In genomic region chr16:2737895-2738418, GRCh38 we compare ENCODE assay signal across 22 cellular contexts. TPM values are rescaled to one million over a fixed set of nuclear protein-coding genes. Genes with fewer than 3 reads are reported as not detected.
DNase-seq lines count a peak whose midpoint lies in the region; ATAC-seq, FAIRE-seq and TF ChIP-seq lines count a peak whose summit lies in the region.
"Had no signal": no experiment of that assay in that cellular context is flagged by ENCODE, and none has a peak within 500 bp of the region (broad histone marks: within the 10 kb centered on the region; RNA-seq: fewer than 3 reads in every experiment).

No MANE protein-coding gene starts in this region.

- H3K27me3 ChIP-seq in HepG2 (ENCODE audit: control insufficient read depth in 1 of 2, insufficient read depth in 2 of 2, low read length in 2 of 2) (no peaks in the 10 kb centered on the region; a peak in 1 of 5 replicates), spleen (replicated peaks in 1 of 7) (peaks cover 0 to 14% (median 0%) of the 10 kb centered on the region in 7 donors)

- H4K20me1 ChIP-seq in HepG2 (ENCODE audit: insufficient read depth, low read length), result no peaks in the 10 kb centered on the region

- H3K4me3 ChIP-seq in HepG2 (replicated peaks in 1 of 3; ENCODE audit: insufficient read depth in 1 of 3, low read depth in 2 of 3, low read length in 3 of 3) (no peak overlapping the region), spleen (no peak overlapping the region)
- H3K4me3 ChIP-seq: A549, GM23248, HAP-1 had no signal

- no peak overlapping the region for H3K4me2 ChIP-seq in HepG2 (ENCODE audit: low read depth, low read length)
- H3K4me2 ChIP-seq: A549 had no signal

- H3K36me3 Mint-ChIP-seq in stimulated activated naive B cell treated with anti-CD40 and anti-IgM and Interleukin-4, amounts not matched to agents 10 μg/mL and 1 μg/mL and 100 μg/mL, for 72 hours, result no peaks in the 10 kb centered on the region
- H3K36me3 Mint-ChIP-seq: CD14-positive monocyte; CD4-positive, alpha-beta memory T cell had no signal

- H3K9me3 ChIP-seq in HepG2 (ENCODE audit: low read length), result no peaks in the 10 kb centered on the region
- H3K9me3 ChIP-seq in spleen, result no peaks in the 10 kb centered on the region
- H3K9me3 ChIP-seq: A549, HAP-1 had no signal

- no peaks in the 10 kb centered on the region for H3K79me2 ChIP-seq in HepG2 (ENCODE audit: insufficient read depth, low read length)

- POLR2A ChIA-PET in HepG2 (lab: Yijun Ruan, JAX), result interaction anchor here (4.4 kb wide), 1 partner anchor 15 kb away, joined by 43 read pairs; the partner anchor contains the start of gene SRRM2

- in situ Hi-C loops in HepG2 (cut with HindIII; ENCODE audit: extremely low pct_ligation_motif_present, low pct_unique_long_range_greater_than_20kb), result no loop called here

- intact Hi-C loops in Right ventricle myocardium superior (cut with DNase I), result no loop called here
- intact Hi-C loops in cardiac septum (cut with DNase I), result loop anchor here (10.0 kb wide), 1 partner anchor 47 kb away; the partner anchor contains the start of gene PRSS33
- intact Hi-C loops in HepG2 (cut with micrococcal nuclease; ENCODE audit: unreplicated experiment), result no loop called here
- intact Hi-C loops in spleen (cut with DNase I; ENCODE audit: low total_unique reads), result no loop called here

- peaks cover 5 to 14% of the 10 kb centered on the region in 2 donors for H3K27me3 Mint-ChIP-seq in stimulated activated naive B cell treated with anti-CD40 and anti-IgM and Interleukin-4, amounts not matched to agents 10 μg/mL and 1 μg/mL and 100 μg/mL, for 72 hours

- no peaks in the 10 kb centered on the region for H3K9me3 Mint-ChIP-seq in stimulated activated naive B cell treated with anti-CD40 and anti-IgM and Interleukin-4, amounts not matched to agents 10 μg/mL and 1 μg/mL and 100 μg/mL, for 72 hours
- H3K9me3 Mint-ChIP-seq: CD14-positive monocyte; CD4-positive, alpha-beta memory T cell had no signal

- no peak for ATAC-seq in Right ventricle myocardium superior (ENCODE audit: poor library complexity)
- no peak for ATAC-seq in HepG2
- ATAC-seq in omental fat pad (ENCODE audit: low FRiP score), result peak; percentile 27
- ATAC-seq in stimulated activated naive B cell treated with anti-CD40 and anti-IgM and Interleukin-4, amounts not matched to agents 10 μg/mL and 1 μg/mL and 100 μg/mL, for 72 hours (replicated peaks), result no peak
- ATAC-seq in HG02981 (IDR thresholded peaks at IDR 0.05; ENCODE audit: unreplicated experiment), result no peak
- ATAC-seq: A549 had no signal

- TF ChIP-seq CTCF in HepG2 (CRISPR knock-in tag; IDR thresholded peaks at IDR 0.05) (no peak), omental fat pad (IDR thresholded peaks at IDR 0.05) (no peak), spleen (IDR thresholded peaks at IDR 0.05 in 8 of 11, conservative IDR thresholded peaks at IDR 0.05 in 3 of 11) (no peak)

- DNase-seq in Right ventricle myocardium superior, result peak; percentile 31
- DNase-seq in cardiac septum (ENCODE audit: low spot score), result no peak
- DNase-seq in HepG2 (ENCODE audit: low spot score), result no peak
- no peak for DNase-seq in omental fat pad (ENCODE audit: low spot score)
- DNase-seq in stimulated activated naive B cell treated with anti-CD40 and anti-IgM and Interleukin-4, amounts not matched to agents 10 μg/mL and 1 μg/mL and 100 μg/mL, for 72 hours, result no peak
- DNase-seq in spleen, result no peak
- DNase-seq in germinal center (ENCODE audit: low spot score), result no peak
- DNase-seq: AML-193; CD4-positive, alpha-beta memory T cell; DMS153; DMS79; GDM1; GM23248; IMR-90; KBM-7 had no signal

- H3K4me3 Mint-ChIP-seq in stimulated activated naive B cell treated with anti-CD40 and anti-IgM and Interleukin-4, amounts not matched to agents 10 μg/mL and 1 μg/mL and 100 μg/mL, for 72 hours, result no peak overlapping the region
- H3K4me3 Mint-ChIP-seq: CD14-positive monocyte; CD4-positive, alpha-beta memory T cell had no signal

- BruUV-seq in HepG2 (replicated peaks; lab: Mats Ljungman, UMichigan), result no TSS peak

- TF ChIP-seq RAD21 in HepG2 (CRISPR knock-in tag; IDR thresholded peaks at IDR 0.05), result no peak

- H3K4me1 ChIP-seq in HepG2 (ENCODE audit: insufficient read depth, low read length) (peaks cover 40% of the 10 kb centered on the region), spleen (no peaks in the 10 kb centered on the region)
- H3K4me1 ChIP-seq: A549, HAP-1 had no signal

- CTCF ChIA-PET in HepG2 (lab: Yijun Ruan, JAX; ENCODE audit: low intra/inter-chr PET ratio, low total read pairs), result no interaction called here

- H3K4me1 Mint-ChIP-seq in stimulated activated naive B cell treated with anti-CD40 and anti-IgM and Interleukin-4, amounts not matched to agents 10 μg/mL and 1 μg/mL and 100 μg/mL, for 72 hours, result peaks cover 0 to 3% of the 10 kb centered on the region in 2 donors
- H3K4me1 Mint-ChIP-seq: CD4-positive, alpha-beta memory T cell had no signal

- no peak for FAIRE-seq in HepG2 (lab: Jason Lieb, UNC)
- FAIRE-seq: A549 had no signal

- no peak overlapping the region for H3K9ac ChIP-seq in HepG2 (ENCODE audit: insufficient read depth, low read depth, low read length)
- H3K9ac ChIP-seq: GM23248 had no signal

- TF ChIP-seq EP300 in HepG2 (IDR thresholded peaks at IDR 0.05; ENCODE audit: low read depth in 2 of 2, low read length in 2 of 2), result no peak
- TF ChIP-seq EP300 in HepG2 (CRISPR knock-in tag; IDR thresholded peaks at IDR 0.05; ENCODE audit: borderline replicate concordance), result no peak

- peak overlapping the region; percentile 20 for H3K27ac Mint-ChIP-seq in stimulated activated naive B cell treated with anti-CD40 and anti-IgM and Interleukin-4, amounts not matched to agents 10 μg/mL and 1 μg/mL and 100 μg/mL, for 72 hours
- H3K27ac Mint-ChIP-seq: CD14-positive monocyte had no signal

- TF ChIP-seq POLR2A in HepG2 (IDR thresholded peaks at IDR 0.05; ENCODE audit: insufficient read depth in 1 of 2, low read depth in 2 of 2, low read length in 2 of 2), result no peak
- TF ChIP-seq POLR2A in spleen (IDR thresholded peaks at IDR 0.05), result no peak

- H3K27ac ChIP-seq in HepG2 (ENCODE audit: extremely low read length, insufficient read depth, low read length) (no peak overlapping the region), spleen (no peak overlapping the region)
- H3K27ac ChIP-seq: 22Rv1, GM23248 had no signal

- H2AFZ ChIP-seq in HepG2 (ENCODE audit: low read length), result no peak overlapping the region
- H2AFZ ChIP-seq: GM23248 had no signal

- H3K36me3 ChIP-seq in HepG2 (replicated peaks in 1 of 2; ENCODE audit: control insufficient read depth in 1 of 2, insufficient read depth in 2 of 2, low read length in 2 of 2) (no peaks in the 10 kb centered on the region), spleen (no peaks in the 10 kb centered on the region)
- H3K36me3 ChIP-seq: HAP-1 had no signal

- WGBS in HepG2 (ENCODE audit: low lambda C conversion rate), result 32% methylated on average over 2 of the region's 7 CpGs
- WGBS in spleen, 5 donors, result 71 to 83% (median 78%) methylated on average over 6 to 7 of the region's 7 CpGs

RNA-seq across cellular contexts. Expression of gene SRRM2, which starts 14.5 kb away (rescaled TPM):
- total RNA-seq in Right ventricle myocardium superior (243 TPM), cardiac septum (335 TPM), HepG2 (2016; rRNA removed; fragmentation: Illumina TruSeq; extraction: Trizol) (50.4 and 80.6 TPM in 2 replicates), omental fat pad (100 to 1,000 TPM; 230 to 465 (median 368) TPM), spleen (100 to 1,000 TPM; 590 to 922 (median 875) TPM)
- 41.5 and 43.0 TPM in 2 replicates for total RNA-seq in HepG2 (2016; cell fraction: cytosol; rRNA removed; fragmentation: Illumina TruSeq; extraction: Trizol; ENCODE audit: low read depth)
- 44.1 and 73.0 TPM in 2 replicates for total RNA-seq in HepG2 (2016; cell fraction: insoluble cytoplasmic fraction; rRNA removed; fragmentation: Illumina TruSeq; extraction: Trizol)
- total RNA-seq in HepG2 (2016; cell fraction: membrane; rRNA removed; fragmentation: Illumina TruSeq; extraction: Trizol), result 48.8 and 52.0 TPM in 2 replicates
- 159 and 170 TPM in 2 replicates for total RNA-seq in HepG2 (2016; cell fraction: nucleus; rRNA removed; fragmentation: Illumina TruSeq; extraction: Trizol)
- polyA plus RNA-seq in HepG2 (2011; rRNA removed) (112 and 125 TPM in 2 replicates), spleen (1,000 to 10,000 TPM in 1 of 3 donors, 100 to 1,000 TPM in 2; 239 to 1,169 (median 672) TPM)
- 40.5 and 54.4 TPM in 2 replicates for polyA plus RNA-seq in HepG2 (2011; cell fraction: cytosol; rRNA removed)
- 1,408 and 1,626 TPM in 2 replicates for polyA plus RNA-seq in HepG2 (2011; cell fraction: nucleus; rRNA removed)
- 364 and 397 TPM in 2 replicates for polyA plus RNA-seq in HepG2 (2012)
- polyA plus RNA-seq in HepG2 (2016; cell fraction: cytosol; fragmentation: Illumina TruSeq; extraction: Trizol; ENCODE audit: low read depth), result 15.2 and 19.4 TPM in 2 replicates
- polyA plus RNA-seq in HepG2 (2016; cell fraction: insoluble cytoplasmic fraction; fragmentation: Illumina TruSeq; extraction: Trizol; ENCODE audit: low read depth), result 169 and 221 TPM in 2 replicates
- 38.4 and 49.5 TPM in 2 replicates for polyA plus RNA-seq in HepG2 (2016; cell fraction: membrane; fragmentation: Illumina TruSeq; extraction: Trizol; ENCODE audit: low read depth)
- polyA plus RNA-seq in HepG2 (2016; cell fraction: nucleus; fragmentation: Illumina TruSeq; extraction: Trizol; ENCODE audit: insufficient read depth, low read depth), result 998 and 1,215 TPM in 2 replicates
- 125 and 143 TPM in 2 replicates for polyA minus RNA-seq in HepG2 (2011; rRNA and poly(A)+ RNA removed; ENCODE audit: low replicate concordance)
- 88.7 and 111 TPM in 2 replicates for polyA minus RNA-seq in HepG2 (2011; cell fraction: cytosol; rRNA and poly(A)+ RNA removed)
- 176 and 198 TPM in 2 replicates for polyA minus RNA-seq in HepG2 (2011; cell fraction: nucleus; rRNA and poly(A)+ RNA removed)

RNA-seq across cellular contexts. Expression of gene PRSS27, which starts 17.9 kb away (rescaled TPM):
- total RNA-seq in Right ventricle myocardium superior (0.30 TPM), cardiac septum (0.40 TPM), HepG2 (2016; rRNA removed; fragmentation: Illumina TruSeq; extraction: Trizol) (0.20 TPM in 1 of 2 replicates, not detected in the other), omental fat pad (1 to 10 TPM in 2 of 4 donors, under 1 TPM in 2; 0.65 to 1.2 (median 1.0) TPM), spleen (1 to 10 TPM in 6 of 7 donors, under 1 TPM in 1; 0.84 to 2.1 (median 1.2) TPM)
- total RNA-seq in HepG2 (2016; cell fraction: cytosol; rRNA removed; fragmentation: Illumina TruSeq; extraction: Trizol; ENCODE audit: low read depth), result 0.30 TPM in 1 of 2 replicates, not detected in the other
- 0.35 TPM in 1 of 2 replicates, not detected in the other for total RNA-seq in HepG2 (2016; cell fraction: insoluble cytoplasmic fraction; rRNA removed; fragmentation: Illumina TruSeq; extraction: Trizol)
- 0.12 and 0.41 TPM in 2 replicates for total RNA-seq in HepG2 (2016; cell fraction: membrane; rRNA removed; fragmentation: Illumina TruSeq; extraction: Trizol)
- total RNA-seq in HepG2 (2016; cell fraction: nucleus; rRNA removed; fragmentation: Illumina TruSeq; extraction: Trizol), result 0.19 and 0.34 TPM in 2 replicates
- polyA plus RNA-seq in HepG2 (2011; rRNA removed) (0.73 and 1.2 TPM in 2 replicates), spleen (1 to 10 TPM; 1.2 to 1.5 (median 1.2) TPM)
- polyA plus RNA-seq in HepG2 (2011; cell fraction: cytosol; rRNA removed), result 0.59 and 1.3 TPM in 2 replicates
- polyA plus RNA-seq in HepG2 (2011; cell fraction: nucleus; rRNA removed), result 2.0 and 2.8 TPM in 2 replicates
- 0.43 and 1.1 TPM in 2 replicates for polyA plus RNA-seq in HepG2 (2012)
- 0.08 and 0.16 TPM in 2 replicates for polyA plus RNA-seq in HepG2 (2016; cell fraction: cytosol; fragmentation: Illumina TruSeq; extraction: Trizol; ENCODE audit: low read depth)
- polyA plus RNA-seq in HepG2 (2016; cell fraction: insoluble cytoplasmic fraction; fragmentation: Illumina TruSeq; extraction: Trizol; ENCODE audit: low read depth), result not detected in 2 replicates
- 0.21 TPM in 1 of 2 replicates, not detected in the other for polyA plus RNA-seq in HepG2 (2016; cell fraction: membrane; fragmentation: Illumina TruSeq; extraction: Trizol; ENCODE audit: low read depth)
- 0.53 TPM in 1 of 2 replicates, not detected in the other for polyA plus RNA-seq in HepG2 (2016; cell fraction: nucleus; fragmentation: Illumina TruSeq; extraction: Trizol; ENCODE audit: insufficient read depth, low read depth)
- 1.0 and 1.7 TPM in 2 replicates for polyA minus RNA-seq in HepG2 (2011; rRNA and poly(A)+ RNA removed; ENCODE audit: low replicate concordance)
- not detected in 2 replicates for polyA minus RNA-seq in HepG2 (2011; cell fraction: cytosol; rRNA and poly(A)+ RNA removed)
- 1.3 and 1.6 TPM in 2 replicates for polyA minus RNA-seq in HepG2 (2011; cell fraction: nucleus; rRNA and poly(A)+ RNA removed)
- total RNA-seq: Daoy had no signal
- polyA plus RNA-seq: CD14-positive monocyte; CD4-positive, alpha-beta memory T cell had no signal

RNA-seq across cellular contexts. Expression of gene ELOB, which starts 39.1 kb away (rescaled TPM):
- total RNA-seq in Right ventricle myocardium superior (299 TPM), cardiac septum (278 TPM), HepG2 (2016; rRNA removed; fragmentation: Illumina TruSeq; extraction: Trizol) (208 and 253 TPM in 2 replicates), omental fat pad (100 to 1,000 TPM; 181 to 341 (median 323) TPM), spleen (100 to 1,000 TPM; 128 to 467 (median 134) TPM)
- total RNA-seq in HepG2 (2016; cell fraction: cytosol; rRNA removed; fragmentation: Illumina TruSeq; extraction: Trizol; ENCODE audit: low read depth), result 337 and 393 TPM in 2 replicates
- 204 and 279 TPM in 2 replicates for total RNA-seq in HepG2 (2016; cell fraction: insoluble cytoplasmic fraction; rRNA removed; fragmentation: Illumina TruSeq; extraction: Trizol)
- 174 and 204 TPM in 2 replicates for total RNA-seq in HepG2 (2016; cell fraction: membrane; rRNA removed; fragmentation: Illumina TruSeq; extraction: Trizol)
- total RNA-seq in HepG2 (2016; cell fraction: nucleus; rRNA removed; fragmentation: Illumina TruSeq; extraction: Trizol), result 53.2 and 75.0 TPM in 2 replicates
- polyA plus RNA-seq in HepG2 (2011; rRNA removed) (225 and 236 TPM in 2 replicates), spleen (100 to 1,000 TPM; 233 to 378 (median 247) TPM)
- 204 and 385 TPM in 2 replicates for polyA plus RNA-seq in HepG2 (2011; cell fraction: cytosol; rRNA removed)
- polyA plus RNA-seq in HepG2 (2011; cell fraction: nucleus; rRNA removed), result 89.2 and 109 TPM in 2 replicates
- 108 and 117 TPM in 2 replicates for polyA plus RNA-seq in HepG2 (2012)
- 547 and 569 TPM in 2 replicates for polyA plus RNA-seq in HepG2 (2016; cell fraction: cytosol; fragmentation: Illumina TruSeq; extraction: Trizol; ENCODE audit: low read depth)
- 265 and 294 TPM in 2 replicates for polyA plus RNA-seq in HepG2 (2016; cell fraction: insoluble cytoplasmic fraction; fragmentation: Illumina TruSeq; extraction: Trizol; ENCODE audit: low read depth)
- polyA plus RNA-seq in HepG2 (2016; cell fraction: membrane; fragmentation: Illumina TruSeq; extraction: Trizol; ENCODE audit: low read depth), result 203 and 243 TPM in 2 replicates
- polyA plus RNA-seq in HepG2 (2016; cell fraction: nucleus; fragmentation: Illumina TruSeq; extraction: Trizol; ENCODE audit: insufficient read depth, low read depth), result 127 and 128 TPM in 2 replicates
- polyA minus RNA-seq in HepG2 (2011; rRNA and poly(A)+ RNA removed; ENCODE audit: low replicate concordance), result 125 and 227 TPM in 2 replicates
- polyA minus RNA-seq in HepG2 (2011; cell fraction: cytosol; rRNA and poly(A)+ RNA removed), result 25.2 and 36.1 TPM in 2 replicates
- 9.8 and 9.9 TPM in 2 replicates for polyA minus RNA-seq in HepG2 (2011; cell fraction: nucleus; rRNA and poly(A)+ RNA removed)

RNA-seq across cellular contexts. Expression of gene PRSS33, which starts 49.4 kb away (rescaled TPM):
- not detected for total RNA-seq in Right ventricle myocardium superior
- not detected for total RNA-seq in cardiac septum
- not detected in 2 replicates for total RNA-seq in HepG2 (2016; rRNA removed; fragmentation: Illumina TruSeq; extraction: Trizol)
- not detected in 2 replicates for total RNA-seq in HepG2 (2016; cell fraction: cytosol; rRNA removed; fragmentation: Illumina TruSeq; extraction: Trizol; ENCODE audit: low read depth)
- total RNA-seq in HepG2 (2016; cell fraction: insoluble cytoplasmic fraction; rRNA removed; fragmentation: Illumina TruSeq; extraction: Trizol), result not detected in 2 replicates
- total RNA-seq in HepG2 (2016; cell fraction: membrane; rRNA removed; fragmentation: Illumina TruSeq; extraction: Trizol), result not detected in 2 replicates
- total RNA-seq in HepG2 (2016; cell fraction: nucleus; rRNA removed; fragmentation: Illumina TruSeq; extraction: Trizol), result not detected in 2 replicates
- polyA plus RNA-seq in HepG2 (2011; rRNA removed), result not detected in 2 replicates
- not detected in 2 replicates for polyA plus RNA-seq in HepG2 (2011; cell fraction: cytosol; rRNA removed)
- not detected in 2 replicates for polyA plus RNA-seq in HepG2 (2011; cell fraction: nucleus; rRNA removed)
- polyA plus RNA-seq in HepG2 (2012), result not detected in 2 replicates
- polyA plus RNA-seq in HepG2 (2016; cell fraction: cytosol; fragmentation: Illumina TruSeq; extraction: Trizol; ENCODE audit: low read depth), result not detected in 2 replicates
- polyA plus RNA-seq in HepG2 (2016; cell fraction: insoluble cytoplasmic fraction; fragmentation: Illumina TruSeq; extraction: Trizol; ENCODE audit: low read depth), result not detected in 2 replicates
- polyA plus RNA-seq in HepG2 (2016; cell fraction: membrane; fragmentation: Illumina TruSeq; extraction: Trizol; ENCODE audit: low read depth), result not detected in 2 replicates
- not detected in 2 replicates for polyA plus RNA-seq in HepG2 (2016; cell fraction: nucleus; fragmentation: Illumina TruSeq; extraction: Trizol; ENCODE audit: insufficient read depth, low read depth)
- polyA minus RNA-seq in HepG2 (2011; rRNA and poly(A)+ RNA removed; ENCODE audit: low replicate concordance), result not detected in 2 replicates
- not detected in 2 replicates for polyA minus RNA-seq in HepG2 (2011; cell fraction: cytosol; rRNA and poly(A)+ RNA removed)
- polyA minus RNA-seq in HepG2 (2011; cell fraction: nucleus; rRNA and poly(A)+ RNA removed), result not detected in 2 replicates
- total RNA-seq in omental fat pad, result not detected
- total RNA-seq in spleen, result under 1 TPM in 2 of 7 donors, not detected in 5; 0.32 to 0.67 TPM
- polyA plus RNA-seq in spleen, result under 1 TPM in 1 of 3 donors, not detected in 2; 0.03 TPM
- total RNA-seq: CD4-positive, alpha-beta memory T cell; Daoy; GM23248; IMR-90 had no signal
- polyA plus RNA-seq: BJ; CD14-positive monocyte; CD4-positive, alpha-beta memory T cell; GM23248; IMR-90 had no signal

RNA-seq across cellular contexts. Expression of gene KCTD5, which starts 55.6 kb away (rescaled TPM):
- 9.8 TPM for total RNA-seq in Right ventricle myocardium superior
- 13.9 TPM for total RNA-seq in cardiac septum
- total RNA-seq in HepG2 (2016; rRNA removed; fragmentation: Illumina TruSeq; extraction: Trizol), result 29.8 and 31.0 TPM in 2 replicates
- total RNA-seq in HepG2 (2016; cell fraction: cytosol; rRNA removed; fragmentation: Illumina TruSeq; extraction: Trizol; ENCODE audit: low read depth), result 5.0 and 5.1 TPM in 2 replicates
- total RNA-seq in HepG2 (2016; cell fraction: insoluble cytoplasmic fraction; rRNA removed; fragmentation: Illumina TruSeq; extraction: Trizol), result 27.9 and 29.1 TPM in 2 replicates
- total RNA-seq in HepG2 (2016; cell fraction: membrane; rRNA removed; fragmentation: Illumina TruSeq; extraction: Trizol), result 14.7 and 15.1 TPM in 2 replicates
- 13.3 and 14.3 TPM in 2 replicates for total RNA-seq in HepG2 (2016; cell fraction: nucleus; rRNA removed; fragmentation: Illumina TruSeq; extraction: Trizol)
- polyA plus RNA-seq in HepG2 (2011; rRNA removed), result 25.4 and 30.1 TPM in 2 replicates
- 33.9 and 64.2 TPM in 2 replicates for polyA plus RNA-seq in HepG2 (2011; cell fraction: cytosol; rRNA removed)
- 25.5 and 25.6 TPM in 2 replicates for polyA plus RNA-seq in HepG2 (2011; cell fraction: nucleus; rRNA removed)
- 16.3 and 19.0 TPM in 2 replicates for polyA plus RNA-seq in HepG2 (2012)
- 3.8 and 4.0 TPM in 2 replicates for polyA plus RNA-seq in HepG2 (2016; cell fraction: cytosol; fragmentation: Illumina TruSeq; extraction: Trizol; ENCODE audit: low read depth)
- polyA plus RNA-seq in HepG2 (2016; cell fraction: insoluble cytoplasmic fraction; fragmentation: Illumina TruSeq; extraction: Trizol; ENCODE audit: low read depth), result 32.7 and 37.0 TPM in 2 replicates
- 9.8 and 10.5 TPM in 2 replicates for polyA plus RNA-seq in HepG2 (2016; cell fraction: membrane; fragmentation: Illumina TruSeq; extraction: Trizol; ENCODE audit: low read depth)
- polyA plus RNA-seq in HepG2 (2016; cell fraction: nucleus; fragmentation: Illumina TruSeq; extraction: Trizol; ENCODE audit: insufficient read depth, low read depth), result 21.4 and 22.6 TPM in 2 replicates
- 23.0 and 26.3 TPM in 2 replicates for polyA minus RNA-seq in HepG2 (2011; rRNA and poly(A)+ RNA removed; ENCODE audit: low replicate concordance)
- polyA minus RNA-seq in HepG2 (2011; cell fraction: cytosol; rRNA and poly(A)+ RNA removed), result 12.8 and 16.6 TPM in 2 replicates
- polyA minus RNA-seq in HepG2 (2011; cell fraction: nucleus; rRNA and poly(A)+ RNA removed), result 11.3 and 13.7 TPM in 2 replicates
- 10 to 100 TPM; 10.9 to 21.1 (median 20.1) TPM for total RNA-seq in omental fat pad
- total RNA-seq in spleen, result 10 to 100 TPM; 20.5 to 32.1 (median 28.2) TPM
- 10 to 100 TPM; 13.1 to 24.1 (median 19.2) TPM for polyA plus RNA-seq in spleen
